ENCODE assay signal across 1 cellular context in the genomic region with DNA sequence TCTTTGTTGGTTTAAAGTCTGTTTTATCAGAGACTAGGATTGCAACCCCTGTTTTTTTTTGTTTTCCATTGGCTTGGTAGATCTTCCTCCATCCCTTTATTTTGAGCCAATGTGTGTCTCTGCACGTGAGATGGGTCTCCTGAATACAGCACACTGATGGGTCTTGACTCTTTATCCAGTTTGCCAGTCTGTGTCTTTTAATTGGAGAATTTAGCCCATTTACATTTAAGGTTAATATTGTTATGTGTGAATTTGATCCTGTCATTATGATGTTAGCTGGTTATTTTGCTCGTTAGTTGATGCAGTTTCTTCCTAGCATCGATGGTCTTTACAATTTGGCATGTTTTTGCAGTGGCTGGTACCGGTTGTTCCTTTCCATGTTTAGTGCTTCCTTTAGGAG. TPM values are rescaled to one million over a fixed set of nuclear protein-coding genes. Genes with fewer than 3 reads are reported as not detected.
"Had no signal": no experiment of that assay in that cellular context is flagged by ENCODE, and none has a peak within 500 bp of the region (broad histone marks: within the 10 kb centered on the region; RNA-seq: fewer than 3 reads in every experiment).

No MANE protein-coding gene starts in this region.

RNA-seq across cellular contexts. Expression of gene RNF144B, which starts 29.6 kb away (rescaled TPM):
- total RNA-seq: G401 had no signal
